In genomic region chr1:248873409-248873992, GRCh38 we compare ENCODE assay signal across 8 cellular contexts. TPM values are rescaled to one million over a fixed set of nuclear protein-coding genes. Genes with fewer than 3 reads are reported as not detected.
DNase-seq lines count a peak whose midpoint lies in the region; ATAC-seq, FAIRE-seq and TF ChIP-seq lines count a peak whose summit lies in the region.

No MANE protein-coding gene starts in this region.

- H3K27ac ChIP-seq in RWPE1: peak overlapping the region; percentile 96
- peak overlapping the region; percentile 95 for H3K27ac ChIP-seq in neural cell (ENCODE audit: low read length)

- H3K4me3 ChIP-seq in fibroblast of villous mesenchyme (ENCODE audit: low read depth, low read length): peak overlapping the region; percentile 93
- H3K4me3 ChIP-seq in neural cell (ENCODE audit: low read length): peak overlapping the region; percentile 82

- H3K36me3 ChIP-seq in neural cell (ENCODE audit: insufficient read depth, low read length): no peaks in the 10 kb centered on the region

- H3K27ac Mint-ChIP-seq in stimulated activated naive CD8-positive, alpha-beta T cell treated with anti-CD3 and anti-CD28 coated beads, Interleukin-15, amount 100 ng/mL, for 72 hours: peak overlapping the region; percentile 89 to 100

- no peak for TF ChIP-seq CTCF in RWPE1 (conservative IDR thresholded peaks at IDR 0.05; ENCODE audit: low read depth)
- TF ChIP-seq CTCF in fibroblast of villous mesenchyme (IDR thresholded peaks at IDR 0.05; ENCODE audit: insufficient read depth, low read depth, low read length): no peak
- no peak for TF ChIP-seq CTCF in neural cell (IDR thresholded peaks at IDR 0.05; ENCODE audit: poor library complexity, severe bottlenecking)

- no peaks in the 10 kb centered on the region for H4K20me1 ChIP-seq in neural cell (ENCODE audit: insufficient read depth)

- CTCF ChIA-PET in RWPE1 (lab: Yijun Ruan, JAX): interaction anchor here (0.5 kb wide), 1 partner anchor 54 kb away, joined by 4 read pairs; no protein-coding TSS in a partner anchor

- no peaks in the 10 kb centered on the region for H3K27me3 Mint-ChIP-seq in stimulated activated naive CD8-positive, alpha-beta T cell treated with anti-CD3 and anti-CD28 coated beads, Interleukin-15, amount 100 ng/mL, for 72 hours

- no peaks in the 10 kb centered on the region for H3K9me2 ChIP-seq in neural cell (ENCODE audit: insufficient read depth, low read length)

- no peak for TF ChIP-seq EP300 in neural cell (conservative IDR thresholded peaks at IDR 0.05; ENCODE audit: poor library complexity, severe bottlenecking)

- DNase-seq in EH (ENCODE audit: low read depth): peak; percentile 97
- peak; percentile 59 for DNase-seq in H54 (ENCODE audit: insufficient read length, low spot score)
- DNase-seq in LoVo (ENCODE audit: low spot score): peak; percentile 94
- DNase-seq in RWPE1 (ENCODE audit: low spot score): peak; percentile 88
- DNase-seq in activated effector memory CD4-positive, alpha-beta T cell treated with Interleukin-2 at 50 U/mL for 16 hours: peak; percentile 83
- peak; percentile 97 for DNase-seq in fibroblast of villous mesenchyme (ENCODE audit: low read depth)
- DNase-seq in stimulated activated naive CD8-positive, alpha-beta T cell treated with anti-CD3 and anti-CD28 coated beads, Interleukin-15, amount 100 ng/mL, for 72 hours: peak; percentile 97 to 98

- H3K4me2 ChIP-seq in neural cell (ENCODE audit: low read length): peak overlapping the region; percentile 43

- H2AFZ ChIP-seq in neural cell (ENCODE audit: low read depth, low read length): peak overlapping the region; percentile 49

- TF ChIP-seq POLR2A in H54 (IDR thresholded peaks at IDR 0.05; ENCODE audit: low read depth, low read length): no peak

- no peaks in the 10 kb centered on the region for H3K79me2 ChIP-seq in neural cell (replicated peaks; ENCODE audit: insufficient read depth, low read length)

- peaks cover 25% of the 10 kb centered on the region for H3K4me1 Mint-ChIP-seq in stimulated activated naive CD8-positive, alpha-beta T cell treated with anti-CD3 and anti-CD28 coated beads, Interleukin-15, amount 100 ng/mL, for 72 hours

- H3K4me3 Mint-ChIP-seq in stimulated activated naive CD8-positive, alpha-beta T cell treated with anti-CD3 and anti-CD28 coated beads, Interleukin-15, amount 100 ng/mL, for 72 hours: peak overlapping the region; percentile 90 to 96

- POLR2A ChIA-PET in RWPE1 (lab: Yijun Ruan, JAX; ENCODE audit: low non-redundant PET): interaction anchor here (0.5 to 1.2 kb wide), 3 partner anchors 15 to 1663 kb away, joined by 3 to 4 read pairs (median 4); partner anchors contain the start of genes PGBD2 and ZNF692

- no peak for TF ChIP-seq RAD21 in neural cell (conservative IDR thresholded peaks at IDR 0.05)

- peaks cover 9% of the 10 kb centered on the region for H3F3A ChIP-seq in neural cell (ENCODE audit: insufficient read depth, low read length, poor library complexity, severe bottlenecking)

- peak overlapping the region; percentile 81 for H3K9ac ChIP-seq in neural cell (ENCODE audit: low read length)

- no peaks in the 10 kb centered on the region for H3K9me3 ChIP-seq in neural cell (ENCODE audit: low read length)

- no peaks in the 10 kb centered on the region for H3K27me3 ChIP-seq in neural cell (ENCODE audit: insufficient read depth, low read depth, low read length)

- peaks cover 0 to 7% of the 10 kb centered on the region in 2 donors for H3K9me3 Mint-ChIP-seq in stimulated activated naive CD8-positive, alpha-beta T cell treated with anti-CD3 and anti-CD28 coated beads, Interleukin-15, amount 100 ng/mL, for 72 hours

- peak; percentile 89 for ATAC-seq in stimulated activated naive CD8-positive, alpha-beta T cell treated with anti-CD3 and anti-CD28 coated beads, Interleukin-15, amount 100 ng/mL, for 72 hours

- FAIRE-seq in H54 (lab: Jason Lieb, UNC): no peak

TF ChIP-seq in neural cell, 6 proteins besides CTCF, POLR2A, EP300 and RAD21:
- no peak for TF ChIP-seq REST (IDR thresholded peaks at IDR 0.05; ENCODE audit: borderline replicate concordance)
- TF ChIP-seq EZH2 (IDR thresholded peaks at IDR 0.05; ENCODE audit: borderline replicate concordance, insufficient read depth, low read length, poor library complexity, severe bottlenecking): no peak
- peak; percentile 36 for TF ChIP-seq POLR2AphosphoS5 (IDR thresholded peaks at IDR 0.05)
- no peak for TF ChIP-seq TAF1 (IDR thresholded peaks at IDR 0.05; ENCODE audit: low read depth)
- TF ChIP-seq SMC3 (conservative IDR thresholded peaks at IDR 0.05; ENCODE audit: poor library complexity): no peak
- peak; percentile 58 for TF ChIP-seq MXI1 (conservative IDR thresholded peaks at IDR 0.05; ENCODE audit: poor library complexity, severe bottlenecking)

RNA-seq across cellular contexts. Expression of gene ZNF692, which starts 14.6 kb away (rescaled TPM):
- 10.6 and 22.0 TPM in 2 replicates for total RNA-seq in fibroblast of villous mesenchyme
- polyA plus RNA-seq in neural cell: 183 and 255 TPM in 2 replicates
- polyA minus RNA-seq in neural cell: 36.3 and 41.1 TPM in 2 replicates

RNA-seq across cellular contexts. Expression of gene PGBD2, which starts 32.5 kb away (rescaled TPM):
- total RNA-seq in fibroblast of villous mesenchyme: 3.9 and 7.8 TPM in 2 replicates
- polyA plus RNA-seq in neural cell: 8.1 and 10.5 TPM in 2 replicates
- 15.1 and 17.2 TPM in 2 replicates for polyA minus RNA-seq in neural cell

RNA-seq across cellular contexts. Expression of gene ZNF672, which starts 35.5 kb away (rescaled TPM):
- 17.7 and 19.4 TPM in 2 replicates for total RNA-seq in fibroblast of villous mesenchyme
- 22.9 and 31.0 TPM in 2 replicates for polyA plus RNA-seq in neural cell
- polyA minus RNA-seq in neural cell: 40.6 and 44.6 TPM in 2 replicates

RNA-seq across cellular contexts. Expression of gene SH3BP5L, which starts 47.8 kb away (rescaled TPM):
- total RNA-seq in fibroblast of villous mesenchyme: 26.1 and 28.9 TPM in 2 replicates
- 38.6 and 46.1 TPM in 2 replicates for polyA plus RNA-seq in neural cell
- 43.9 and 49.9 TPM in 2 replicates for polyA minus RNA-seq in neural cell

Comparison
In these comparisons a context has a peak if more than half of its experiments do, and no peak if none do; other contexts are left out.
1. Peak in every context shown above with its lines: DNase-seq, ATAC-seq, H3K4me3 ChIP-seq and H3K27ac ChIP-seq.